Comparison of ENCODE assay signal across 8 cellular contexts in the genomic region with DNA sequence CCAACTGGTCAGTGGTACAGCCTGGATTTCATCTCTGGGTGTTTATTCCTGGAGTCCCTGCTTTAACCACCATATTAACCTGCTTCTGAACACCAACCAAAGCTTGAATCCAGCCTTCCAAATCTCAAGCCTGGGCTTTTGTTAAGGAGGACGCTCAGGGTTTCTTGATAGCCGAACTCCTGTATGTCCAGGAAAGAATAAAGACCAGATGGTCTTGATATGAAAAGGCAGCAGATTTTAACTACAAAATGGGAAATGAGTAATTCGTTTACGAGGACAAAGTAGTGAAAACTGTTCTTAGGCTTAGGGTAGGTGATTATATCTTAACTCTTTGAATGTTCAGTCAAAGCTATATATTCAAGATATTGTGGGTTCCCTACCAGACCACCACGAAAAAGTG.
"Had no signal": no experiment of that assay in that cellular context is flagged by ENCODE, and none has a peak within 500 bp of the region (broad histone marks: within the 10 kb centered on the region; RNA-seq: fewer than 3 reads in every experiment).

No MANE protein-coding gene starts in this region.

- FAIRE-seq: G401.6, GM12878, GM12891, GM12892, GM18507, GM19239 had no signal

- DNase-seq: GDM1, GF-D8 had no signal

- ATAC-seq: GM12878 had no signal

- H3K4me3 ChIP-seq: GM12878 had no signal
